Comparison of ENCODE assay signal across 1 cellular context in the genomic region with DNA sequence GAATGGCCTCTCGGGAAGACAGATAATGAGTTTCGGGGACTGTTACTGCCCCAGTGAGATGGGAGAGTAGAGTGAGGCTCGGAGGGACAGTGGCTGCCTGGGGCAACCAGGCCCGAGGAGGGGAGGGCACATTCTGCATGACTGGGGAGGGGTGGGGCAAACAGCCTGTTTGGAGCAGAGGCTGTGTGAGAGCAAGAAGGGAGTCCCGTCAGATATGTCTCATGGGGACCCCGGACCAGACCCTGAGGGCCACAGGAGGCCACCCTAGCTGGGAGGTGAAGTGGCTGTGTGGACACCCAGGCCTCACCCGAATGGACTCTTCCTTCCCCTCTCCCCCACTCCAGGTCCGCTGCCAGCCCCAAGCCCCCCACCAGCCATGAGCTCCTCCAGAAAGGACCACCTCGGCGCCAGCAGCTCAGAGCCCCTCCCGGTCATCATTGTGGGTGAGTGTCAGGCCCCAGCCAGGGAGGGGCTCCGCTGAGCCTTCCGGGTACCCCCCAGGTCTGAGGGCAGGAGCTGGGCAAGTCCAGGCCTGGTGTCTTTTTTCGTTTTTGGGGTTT.
TF ChIP-seq lines count a peak whose summit lies in the region.

No MANE protein-coding gene starts in this region.

TF ChIP-seq in H1, 55 proteins besides CTCF, POLR2A, EP300 and RAD21:
- TF ChIP-seq NRF1 (IDR thresholded peaks at IDR 0.05; ENCODE audit: low read depth, low read length) (no peak), CBX8 (IDR thresholded peaks at IDR 0.05; ENCODE audit: borderline replicate concordance, low read depth, low read length) (no peak), RBBP5 (IDR thresholded peaks at IDR 0.05; ENCODE audit: borderline replicate concordance, low read depth, low read length) (no peak), CHD2 (IDR thresholded peaks at IDR 0.05; ENCODE audit: low read length) (no peak), ASH2L (IDR thresholded peaks at IDR 0.05; ENCODE audit: low read length) (no peak), POU5F1 (IDR thresholded peaks at IDR 0.05; ENCODE audit: low read depth, low read length) (no peak)
- TF ChIP-seq, protein P1, sequence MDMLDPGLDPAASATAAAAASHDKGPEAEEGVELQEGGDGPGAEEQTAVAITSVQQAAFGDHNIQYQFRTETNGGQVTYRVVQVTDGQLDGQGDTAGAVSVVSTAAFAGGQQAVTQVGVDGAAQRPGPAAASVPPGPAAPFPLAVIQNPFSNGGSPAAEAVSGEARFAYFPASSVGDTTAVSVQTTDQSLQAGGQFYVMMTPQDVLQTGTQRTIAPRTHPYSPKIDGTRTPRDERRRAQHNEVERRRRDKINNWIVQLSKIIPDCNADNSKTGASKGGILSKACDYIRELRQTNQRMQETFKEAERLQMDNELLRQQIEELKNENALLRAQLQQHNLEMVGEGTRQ (IDR thresholded peaks at IDR 0.05; ENCODE audit: low read length): no peak
